ENCODE assay signal across 9 cellular contexts in the genomic region with DNA sequence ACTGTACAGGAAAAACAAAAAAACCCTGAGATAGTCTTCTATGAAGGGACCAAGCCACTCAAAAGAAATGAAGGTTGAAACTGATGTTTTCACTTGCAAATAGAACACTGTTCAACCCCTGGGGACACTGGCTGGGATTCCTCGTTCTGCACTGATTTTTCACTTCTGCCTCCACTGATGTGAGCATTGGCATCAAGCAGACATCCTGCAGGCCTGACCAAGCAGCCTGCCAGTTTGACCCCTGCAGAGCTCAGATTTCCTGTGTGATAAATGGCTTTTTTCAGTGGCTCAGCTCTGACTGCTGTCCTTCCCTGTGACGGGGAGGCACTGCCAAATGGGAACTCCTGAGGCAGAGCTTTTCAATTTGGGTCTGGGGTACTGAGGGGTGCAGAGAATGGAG. TPM values are rescaled to one million over a fixed set of nuclear protein-coding genes. Genes with fewer than 3 reads are reported as not detected.
A peak's percentile ranks its signal among the peaks of the same experiment; 100 is the strongest.
DNase-seq lines count a peak whose midpoint lies in the region; ATAC-seq and TF ChIP-seq lines count a peak whose summit lies in the region.
"Had no signal": no experiment of that assay in that cellular context is flagged by ENCODE, and none has a peak within 500 bp of the region (broad histone marks: within the 10 kb centered on the region; RNA-seq: fewer than 3 reads in every experiment).

No MANE protein-coding gene starts in this region.

- H3K4me3 Mint-ChIP-seq in effector memory CD8-positive, alpha-beta T cell = no peak overlapping the region
- H3K4me3 Mint-ChIP-seq in CD14-positive monocyte = no peak overlapping the region
- H3K4me3 Mint-ChIP-seq: dendritic cell treated with granulocyte-macrophage colony-stimulating factor and Interleukin-4, amounts not matched to agents 40 ng/mL and 50 ng/mL, for 4 days had no signal

- H3K4me3 ChIP-seq in GM12865 (ENCODE audit: low read depth, low read length) = no peak overlapping the region

- TF ChIP-seq CTCF in GM12865 (IDR thresholded peaks at IDR 0.05; ENCODE audit: insufficient read depth, low read depth, low read length, missing control alignments) = no peak
- no peak for TF ChIP-seq CTCF in CD14-positive monocyte (IDR thresholded peaks at IDR 0.05)

- peaks cover 81% of the 10 kb centered on the region for H3K36me3 Mint-ChIP-seq in effector memory CD8-positive, alpha-beta T cell (ENCODE audit: insufficient read depth)
- H3K36me3 Mint-ChIP-seq in CD14-positive monocyte = no peaks in the 10 kb centered on the region

- intact Hi-C loops in CD14-positive monocyte (cut with micrococcal nuclease) = no loop called here

- H3K4me1 Mint-ChIP-seq in effector memory CD8-positive, alpha-beta T cell (ENCODE audit: low read depth in 2 of 2) = peaks cover 2 to 13% of the 10 kb centered on the region in 2 donors
- H3K4me1 Mint-ChIP-seq in CD14-positive monocyte = no peaks in the 10 kb centered on the region

- peak overlapping the region; percentile 7 to 92 for H3K27ac Mint-ChIP-seq in effector memory CD8-positive, alpha-beta T cell
- H3K27ac Mint-ChIP-seq in CD14-positive monocyte = no peak overlapping the region
- H3K27ac Mint-ChIP-seq: dendritic cell treated with granulocyte-macrophage colony-stimulating factor and Interleukin-4, amounts not matched to agents 40 ng/mL and 50 ng/mL, for 4 days had no signal

- H3K9me3 Mint-ChIP-seq in effector memory CD8-positive, alpha-beta T cell = no peaks in the 10 kb centered on the region
- no peaks in the 10 kb centered on the region for H3K9me3 Mint-ChIP-seq in CD14-positive monocyte
- H3K9me3 Mint-ChIP-seq: dendritic cell treated with granulocyte-macrophage colony-stimulating factor and Interleukin-4, amounts not matched to agents 40 ng/mL and 50 ng/mL, for 4 days had no signal

- peak; percentile 77 for DNase-seq in GM12865 (ENCODE audit: low read depth)
- no peak for DNase-seq in effector memory CD8-positive, alpha-beta T cell
- DNase-seq in hepatic stellate cell (ENCODE audit: low spot score) = no peak
- DNase-seq in CD14-positive monocyte (ENCODE audit: low spot score) = no peak
- no peak for DNase-seq in KG1 (lab: John Stamatoyannopoulos, UW)
- no peak for DNase-seq in activated CD4-positive, alpha-beta T cell treated with anti-CD3 and anti-CD28 coated beads, Interleukin-2, amount 50 U/mL, for 48 hours

- no peaks in the 10 kb centered on the region for H3K27me3 Mint-ChIP-seq in effector memory CD8-positive, alpha-beta T cell
- H3K27me3 Mint-ChIP-seq in CD14-positive monocyte (ENCODE audit: low read depth in 3 of 3) = peaks cover 3 to 5% (median 3%) of the 10 kb centered on the region in 3 donors

- ATAC-seq in GM21367 (IDR thresholded peaks at IDR 0.05; ENCODE audit: unreplicated experiment) (peak; percentile 61), HG03432 (IDR thresholded peaks at IDR 0.05; ENCODE audit: unreplicated experiment) (peak; percentile 92)
- ATAC-seq in effector memory CD8-positive, alpha-beta T cell (replicated peaks) = no peak

RNA-seq across cellular contexts. Expression of gene RASGRP1, which starts 50.0 kb away (rescaled TPM):
- polyA plus RNA-seq in CD14-positive monocyte = under 1 TPM; 0.13 to 0.38 TPM

Comparison
In these comparisons a context has a peak if more than half of its experiments do, and no peak if none do; other contexts are left out.
1. H3K27ac Mint-ChIP-seq: peak in effector memory CD8-positive, alpha-beta T cell (2 of 2); none in CD14-positive monocyte (0 of 7).